Comparison of ENCODE assay signal across 8 cellular contexts in genomic region chr19:48746738-48747575, GRCh38. TPM values are rescaled to one million over a fixed set of nuclear protein-coding genes. Genes with fewer than 3 reads are reported as not detected.
DNase-seq lines count a peak whose midpoint lies in the region; ATAC-seq and TF ChIP-seq lines count a peak whose summit lies in the region.

IZUMO1 (minus strand) TSS chr19:48746909; CDS start chr19:48745859, 1,050 bp downstream.

- H3K4me1 ChIP-seq in mesodermal cell (ENCODE audit: control insufficient read depth, insufficient read depth, low read length, poor library complexity, severe bottlenecking) (no peaks in the 10 kb centered on the region), PC-3 (ENCODE audit: insufficient read depth, low read length) (no peaks in the 10 kb centered on the region)

- CTCF ChIA-PET in CD4-positive, alpha-beta T cell (lab: Charles Lee): interaction anchor here (1.3 kb wide), 1 partner anchor 8 kb away, joined by 6 read pairs; no protein-coding TSS in a partner anchor
- CTCF ChIA-PET in activated CD4-positive, alpha-beta memory T cell treated with anti-CD3 and anti-CD28 coated beads for 36 hours (lab: Charles Lee): interaction anchor here (0.6 to 2.3 kb wide), 4 partner anchors 8 to 140 kb away, joined by 3 to 10 read pairs (median 4); partner anchors contain the start of gene CA11
- CTCF ChIA-PET in PC-3 (lab: Charles Lee): no interaction called here

- H3K4me2 ChIP-seq in PC-3 (ENCODE audit: low read length): no peak within 1 kb of the TSS

- DNase-seq in CD4-positive, alpha-beta T cell: peak in 6 of 10 experiments; percentile 15 to 50 (median 28)
- DNase-seq in M059J (ENCODE audit: low read depth) (peak; percentile 83), epithelial cell of proximal tubule (ENCODE audit: low read depth) (peak; percentile 52), PC-3 (no peak)
- DNase-seq in activated CD4-positive, alpha-beta memory T cell treated with anti-CD3 and anti-CD28 coated beads for 36 hours: peak; percentile 72

- intact Hi-C loops in CD4-positive, alpha-beta T cell (cut with DNase I, micrococcal nuclease): loop anchor here in 1 of 2 experiments (5.0 kb wide), 1 partner anchor 245 kb away; the partner anchor contains the start of genes GYS1 and RUVBL2
- intact Hi-C loops in activated CD4-positive, alpha-beta memory T cell treated with anti-CD3 and anti-CD28 coated beads for 36 hours (cut with micrococcal nuclease): no loop called here
- intact Hi-C loops in PC-3 (cut with micrococcal nuclease): no loop called here

- no peaks in the 10 kb centered on the region for H3K36me3 Mint-ChIP-seq in CD4-positive, alpha-beta T cell (ENCODE audit: low read depth)
- H3K36me3 Mint-ChIP-seq in activated CD4-positive, alpha-beta memory T cell treated with anti-CD3 and anti-CD28 coated beads for 36 hours: no peaks in the 10 kb centered on the region
- no peaks in the 10 kb centered on the region for H3K36me3 Mint-ChIP-seq in stimulated activated memory B cell treated with anti-CD40 and anti-IgM and Interleukin-4, amounts not matched to agents 10 μg/mL and 1 μg/mL and 100 μg/mL, for 72 hours

- no peak within 1 kb of the TSS for H3K9ac ChIP-seq in PC-3 (ENCODE audit: low read length)

- ATAC-seq in CD4-positive, alpha-beta T cell (ENCODE audit: poor library complexity): peak; percentile 82
- ATAC-seq in stimulated activated memory B cell treated with anti-CD40 and anti-IgM and Interleukin-4, amounts not matched to agents 10 μg/mL and 1 μg/mL and 100 μg/mL, for 72 hours: peak; percentile 75
- ATAC-seq in GM18861 (IDR thresholded peaks at IDR 0.05; ENCODE audit: unreplicated experiment) (no peak), PC-3 (no peak)

- no peaks in the 10 kb centered on the region for H3K9me2 ChIP-seq in PC-3 (replicated peaks; ENCODE audit: low read length)

- no peak within 1 kb of the TSS for H2AFZ ChIP-seq in PC-3 (ENCODE audit: low read length)

- peaks cover 25% of the 10 kb centered on the region for H3K79me2 ChIP-seq in PC-3 (ENCODE audit: low read length)

- no peak within 1 kb of the TSS for H3K27ac Mint-ChIP-seq in CD4-positive, alpha-beta T cell
- H3K27ac Mint-ChIP-seq in activated CD4-positive, alpha-beta memory T cell treated with anti-CD3 and anti-CD28 coated beads for 36 hours: no peak within 1 kb of the TSS
- no peak within 1 kb of the TSS for H3K27ac Mint-ChIP-seq in stimulated activated memory B cell treated with anti-CD40 and anti-IgM and Interleukin-4, amounts not matched to agents 10 μg/mL and 1 μg/mL and 100 μg/mL, for 72 hours

- no peaks in the 10 kb centered on the region for H4K20me1 ChIP-seq in PC-3 (ENCODE audit: low read length)

- H3K9me3 Mint-ChIP-seq in CD4-positive, alpha-beta T cell: no peaks in the 10 kb centered on the region
- no peaks in the 10 kb centered on the region for H3K9me3 Mint-ChIP-seq in activated CD4-positive, alpha-beta memory T cell treated with anti-CD3 and anti-CD28 coated beads for 36 hours
- peaks cover 3% of the 10 kb centered on the region for H3K9me3 Mint-ChIP-seq in stimulated activated memory B cell treated with anti-CD40 and anti-IgM and Interleukin-4, amounts not matched to agents 10 μg/mL and 1 μg/mL and 100 μg/mL, for 72 hours

- no peak for TF ChIP-seq CTCF in CD4-positive, alpha-beta T cell (IDR thresholded peaks at IDR 0.05)
- TF ChIP-seq CTCF in epithelial cell of proximal tubule (conservative IDR thresholded peaks at IDR 0.05; ENCODE audit: low read depth, low read length): no peak
- TF ChIP-seq CTCF in PC-3 (conservative IDR thresholded peaks at IDR 0.05; ENCODE audit: low read depth, low read length): no peak

- H3K4me1 Mint-ChIP-seq in CD4-positive, alpha-beta T cell (ENCODE audit: low read depth): peaks cover 19% of the 10 kb centered on the region
- peaks cover 9% of the 10 kb centered on the region for H3K4me1 Mint-ChIP-seq in activated CD4-positive, alpha-beta memory T cell treated with anti-CD3 and anti-CD28 coated beads for 36 hours (ENCODE audit: low read depth)
- peaks cover 7% of the 10 kb centered on the region for H3K4me1 Mint-ChIP-seq in stimulated activated memory B cell treated with anti-CD40 and anti-IgM and Interleukin-4, amounts not matched to agents 10 μg/mL and 1 μg/mL and 100 μg/mL, for 72 hours

- H3K36me3 ChIP-seq in mesodermal cell (ENCODE audit: control insufficient read depth, insufficient read depth, low read length) (no peaks in the 10 kb centered on the region), PC-3 (ENCODE audit: low read depth, low read length) (no peaks in the 10 kb centered on the region; the same call in 1 of the 2 replicates)

- POLR2A ChIA-PET in CD4-positive, alpha-beta T cell (lab: Charles Lee): interaction anchor here (0.6 to 1.5 kb wide), 3 partner anchors 8 to 26 kb away, joined by 3 to 5 read pairs (median 3); no protein-coding TSS in a partner anchor
- POLR2A ChIA-PET in activated CD4-positive, alpha-beta memory T cell treated with anti-CD3 and anti-CD28 coated beads for 36 hours (lab: Charles Lee): interaction anchor here (0.9 kb wide), 1 partner anchor 125 kb away, joined by 4 read pairs; the partner anchor contains the start of gene PPP1R15A
- POLR2A ChIA-PET in PC-3 (lab: Charles Lee; ENCODE audit: unreplicated experiment): no interaction called here

- peak within 1 kb of the TSS; percentile 62 for H3K4me3 ChIP-seq in epithelial cell of proximal tubule (ENCODE audit: low read depth, low read length)
- peak within 1 kb of the TSS; percentile 54 for H3K4me3 ChIP-seq in mesodermal cell (ENCODE audit: extremely low read depth, insufficient read depth, low read length, poor library complexity, severe bottlenecking)
- H3K4me3 ChIP-seq in PC-3 (ENCODE audit: low read length): no peak within 1 kb of the TSS

- H3K4me3 Mint-ChIP-seq in CD4-positive, alpha-beta T cell: peak within 1 kb of the TSS; percentile 15
- peak within 1 kb of the TSS; percentile 20 for H3K4me3 Mint-ChIP-seq in activated CD4-positive, alpha-beta memory T cell treated with anti-CD3 and anti-CD28 coated beads for 36 hours
- no peak within 1 kb of the TSS for H3K4me3 Mint-ChIP-seq in stimulated activated memory B cell treated with anti-CD40 and anti-IgM and Interleukin-4, amounts not matched to agents 10 μg/mL and 1 μg/mL and 100 μg/mL, for 72 hours

- peaks cover 14% of the 10 kb centered on the region for H3K27me3 ChIP-seq in CD4-positive, alpha-beta T cell (ENCODE audit: control insufficient read depth, insufficient read depth, low read length)
- no peaks in the 10 kb centered on the region for H3K27me3 ChIP-seq in PC-3 (ENCODE audit: low read length)

- H3K27ac ChIP-seq in CD4-positive, alpha-beta T cell (ENCODE audit: low read depth, low read length): no peak within 1 kb of the TSS
- H3K27ac ChIP-seq in mesodermal cell (ENCODE audit: low read depth, low read length, severe bottlenecking): peak within 1 kb of the TSS; percentile 91
- H3K27ac ChIP-seq in PC-3 (ENCODE audit: low read length): no peak within 1 kb of the TSS

- no TSS peak for BruUV-seq in PC-3 (replicated peaks; lab: Mats Ljungman, UMichigan)

- WGBS in mesodermal cell (ENCODE audit: insufficient coverage in 2 of 2), 2 experiments: 9 to 16% methylated on average over 16 to 24 of the region's 31 CpGs

- H3F3A ChIP-seq in PC-3 (ENCODE audit: low read length, unreplicated experiment): no peaks in the 10 kb centered on the region

- H3K9me3 ChIP-seq in CD4-positive, alpha-beta T cell (ENCODE audit: control insufficient read depth, low read length): no peaks in the 10 kb centered on the region
- H3K9me3 ChIP-seq in mesodermal cell (ENCODE audit: control insufficient read depth, low read length): no peaks in the 10 kb centered on the region
- no peaks in the 10 kb centered on the region for H3K9me3 ChIP-seq in PC-3 (ENCODE audit: low read length)

- peaks cover 21% of the 10 kb centered on the region for H3K27me3 Mint-ChIP-seq in CD4-positive, alpha-beta T cell
- H3K27me3 Mint-ChIP-seq in activated CD4-positive, alpha-beta memory T cell treated with anti-CD3 and anti-CD28 coated beads for 36 hours: peaks cover 16% of the 10 kb centered on the region
- H3K27me3 Mint-ChIP-seq in stimulated activated memory B cell treated with anti-CD40 and anti-IgM and Interleukin-4, amounts not matched to agents 10 μg/mL and 1 μg/mL and 100 μg/mL, for 72 hours: peaks cover 75% of the 10 kb centered on the region

RNA-seq across cellular contexts. Expression of gene IZUMO1, which starts in this region (rescaled TPM):
- not detected for total RNA-seq in CD4-positive, alpha-beta T cell
- total RNA-seq in M059J (2014; rRNA removed; shearing (Covaris generic)): not detected in 2 replicates
- not detected for total RNA-seq in activated CD4-positive, alpha-beta memory T cell treated with anti-CD3 and anti-CD28 coated beads for 36 hours
- total RNA-seq in epithelial cell of proximal tubule (not detected in 2 replicates), PC-3 (2014; rRNA removed) (not detected in 2 replicates)
- 0.55 TPM for polyA plus RNA-seq in mesodermal cell (2013, experiment 1 of 2)
- 0.20 TPM for polyA plus RNA-seq in mesodermal cell (2013, experiment 2 of 2)

Comparison
In these comparisons a context has a peak if more than half of its experiments do, and no peak if none do; other contexts are left out.
1. Peak in DNase-seq and ATAC-seq in CD4-positive, alpha-beta T cell; RNA of the gene not detected or under 1 TPM.
2. Peak in DNase-seq in M059J; RNA of the gene not detected or under 1 TPM.
3. Peak in DNase-seq in activated CD4-positive, alpha-beta memory T cell treated with anti-CD3 and anti-CD28 coated beads for 36 hours; RNA of the gene not detected or under 1 TPM.
4. Peak in DNase-seq and H3K4me3 ChIP-seq in epithelial cell of proximal tubule; RNA of the gene not detected or under 1 TPM.